In the genomic region with DNA sequence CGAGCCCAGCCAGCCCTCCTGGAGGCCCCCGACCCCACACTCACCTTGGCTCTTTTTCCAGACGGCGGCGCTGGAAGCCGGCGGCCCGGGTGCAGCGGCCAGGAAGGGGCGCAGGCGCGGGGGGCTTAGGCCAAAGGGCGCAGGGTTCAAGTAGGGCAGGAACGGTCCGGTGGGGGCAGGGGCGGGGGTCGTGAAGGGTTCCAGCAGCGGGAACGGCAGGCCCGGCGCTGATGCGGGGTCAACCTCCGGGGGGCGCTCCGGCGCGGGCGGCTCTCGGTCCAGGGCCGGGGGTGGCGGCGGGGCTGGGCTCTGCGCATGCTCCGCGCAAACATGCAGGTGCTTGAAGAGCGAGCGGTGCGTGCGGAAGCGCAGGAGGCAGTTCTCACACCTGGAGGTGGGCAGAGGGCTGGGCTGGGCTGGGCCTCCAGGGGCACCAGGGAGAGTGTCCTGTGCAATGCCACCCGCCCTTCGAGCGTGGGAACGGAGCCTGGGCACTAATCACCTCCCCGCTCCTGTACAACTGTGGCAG, we compare ENCODE assay signal across 17 cellular contexts. TPM values are rescaled to one million over a fixed set of nuclear protein-coding genes. Genes with fewer than 3 reads are reported as not detected.
DNase-seq lines count a peak whose midpoint lies in the region; ATAC-seq and TF ChIP-seq lines count a peak whose summit lies in the region.
"Had no signal": no experiment of that assay in that cellular context is flagged by ENCODE, and none has a peak within 500 bp of the region (broad histone marks: within the 10 kb centered on the region; RNA-seq: fewer than 3 reads in every experiment).

No MANE protein-coding gene starts in this region.

- no peak overlapping the region for H3T11ph ChIP-seq in H9 (ENCODE audit: low read length)

- TF ChIP-seq CTCF in H9 (conservative IDR thresholded peaks at IDR 0.05): peak; percentile 41; the same call in 2 of the 3 replicates
- peak; percentile 29 for TF ChIP-seq CTCF in chondrocyte (IDR thresholded peaks at IDR 0.05)
- TF ChIP-seq CTCF in mesothelial cell of epicardium (IDR thresholded peaks at IDR 0.05; ENCODE audit: unreplicated experiment): peak; percentile 17

- H2AK5ac ChIP-seq in H9 (ENCODE audit: insufficient read length, low read length): no peak overlapping the region

- no CpG with 5 or more reads among the region's 45 CpGs for WGBS in H9 (ENCODE audit: extremely low coverage, insufficient read length, low lambda C conversion rate)

- H2BK120ac ChIP-seq in H9 (ENCODE audit: low read depth, low read length, poor library complexity, severe bottlenecking): no peak overlapping the region

- H3K36me3 ChIP-seq in CD4-positive, CD25-positive, alpha-beta regulatory T cell (ENCODE audit: control insufficient read depth, insufficient read depth, low read length): peaks cover 5% of the 10 kb centered on the region

- H3K18ac ChIP-seq in H9 (ENCODE audit: insufficient read length, low read depth, low read length): no peak overlapping the region

- peak overlapping the region; percentile 5 for H3K27ac ChIP-seq in CD4-positive, CD25-positive, alpha-beta regulatory T cell (ENCODE audit: insufficient read depth, low read length, poor library complexity, severe bottlenecking)
- H3K27ac ChIP-seq in H9 (ENCODE audit: insufficient read length, low read depth, low read length): no peak overlapping the region
- H3K27ac ChIP-seq: left ventricle myocardium inferior had no signal

- ATAC-seq in CD4-positive, CD25-positive, alpha-beta regulatory T cell (ENCODE audit: low read depth in 2 of 2): no peak
- no peak for ATAC-seq in natural killer cell treated with Interleukin-12 subunit alpha and Interleukin-12 subunit beta and Interleukin-15 and Interleukin-18, amount 100 ng/mL, for 72 hours
- no peak for ATAC-seq in HG02759 (IDR thresholded peaks at IDR 0.05; ENCODE audit: unreplicated experiment)

- H2BK20ac ChIP-seq in H9 (ENCODE audit: low read depth, low read length, poor library complexity, severe bottlenecking): no peak overlapping the region

- peaks cover 5 to 41% (median 15%) of the 10 kb centered on the region in 4 donors for H3K4me1 Mint-ChIP-seq in CD4-positive, CD25-positive, alpha-beta regulatory T cell
- H3K4me1 Mint-ChIP-seq in H9: peaks cover 7 to 25% of the 10 kb centered on the region in 2 experiments
- peaks cover 20% of the 10 kb centered on the region for H3K4me1 Mint-ChIP-seq in chondrocyte (ENCODE audit: low read depth)
- H3K4me1 Mint-ChIP-seq in mesothelial cell of epicardium: peaks cover 7% of the 10 kb centered on the region
- peaks cover 20 to 29% of the 10 kb centered on the region in 2 donors for H3K4me1 Mint-ChIP-seq in natural killer cell treated with Interleukin-12 subunit alpha and Interleukin-12 subunit beta and Interleukin-15 and Interleukin-18, amount 100 ng/mL, for 72 hours (ENCODE audit: low read depth in 2 of 2)

- no peak overlapping the region for H3K23ac ChIP-seq in H9 (ENCODE audit: insufficient read length, low read depth, low read length)

- no peaks in the 10 kb centered on the region for H4K20me1 ChIP-seq in H9 (ENCODE audit: control insufficient read depth, insufficient read depth, insufficient read length)

- H3K56ac ChIP-seq in H9 (ENCODE audit: insufficient read length, low read depth, low read length): no peak overlapping the region

- H4K5ac ChIP-seq in H9 (ENCODE audit: insufficient read length, low read depth, low read length): no peak overlapping the region

- H3K9ac ChIP-seq in H9 (ENCODE audit: extremely low read depth, insufficient read length, low read length): no peak overlapping the region

- H3K79me1 ChIP-seq in H9 (ENCODE audit: insufficient read depth, low read depth, low read length, poor library complexity, severe bottlenecking): no peaks in the 10 kb centered on the region

- no peaks in the 10 kb centered on the region for H3K27me3 Mint-ChIP-seq in CD4-positive, CD25-positive, alpha-beta regulatory T cell
- H3K27me3 Mint-ChIP-seq in H9 (ENCODE audit: low read depth) (no peaks in the 10 kb centered on the region; the same call in 1 of the 2 replicates), chondrocyte (ENCODE audit: low read depth) (no peaks in the 10 kb centered on the region), mesothelial cell of epicardium (ENCODE audit: low read depth) (no peaks in the 10 kb centered on the region)
- no peaks in the 10 kb centered on the region for H3K27me3 Mint-ChIP-seq in natural killer cell treated with Interleukin-12 subunit alpha and Interleukin-12 subunit beta and Interleukin-15 and Interleukin-18, amount 100 ng/mL, for 72 hours
- H3K27me3 Mint-ChIP-seq: naive B cell had no signal

- no peak overlapping the region for H3K4me3 ChIP-seq in CD4-positive, CD25-positive, alpha-beta regulatory T cell (ENCODE audit: low read depth, low read length)
- H3K4me3 ChIP-seq: HAP-1, left ventricle myocardium inferior, Peyer's patch had no signal

- no peak overlapping the region for H4K8ac ChIP-seq in H9 (replicated peaks; ENCODE audit: insufficient read length, low read depth, low read length)

- H3K79me2 ChIP-seq in H9 (ENCODE audit: insufficient read depth, low read length): no peaks in the 10 kb centered on the region

- no peaks in the 10 kb centered on the region for H3K9me3 ChIP-seq in CD4-positive, CD25-positive, alpha-beta regulatory T cell (ENCODE audit: control insufficient read depth in 2 of 2, low read length in 2 of 2)
- no peaks in the 10 kb centered on the region for H3K9me3 ChIP-seq in H9 (ENCODE audit: control insufficient read depth, low read depth, low read length)
- H3K9me3 ChIP-seq: Caco-2, HAP-1, left ventricle myocardium inferior, Peyer's patch had no signal

- peaks cover 0 to 2% (median 0%) of the 10 kb centered on the region in 7 donors for H3K9me3 Mint-ChIP-seq in CD4-positive, CD25-positive, alpha-beta regulatory T cell
- H3K9me3 Mint-ChIP-seq in H9: no peaks in the 10 kb centered on the region
- no peaks in the 10 kb centered on the region for H3K9me3 Mint-ChIP-seq in chondrocyte (ENCODE audit: low read depth)
- no peaks in the 10 kb centered on the region for H3K9me3 Mint-ChIP-seq in mesothelial cell of epicardium
- no peaks in the 10 kb centered on the region for H3K9me3 Mint-ChIP-seq in natural killer cell treated with Interleukin-12 subunit alpha and Interleukin-12 subunit beta and Interleukin-15 and Interleukin-18, amount 100 ng/mL, for 72 hours
- H3K9me3 Mint-ChIP-seq: naive B cell had no signal

- H2BK5ac ChIP-seq in H9 (ENCODE audit: insufficient read length, low read length): no peak overlapping the region

- H2BK12ac ChIP-seq in H9 (ENCODE audit: insufficient read length, low read depth, low read length): no peak overlapping the region

- H3K4me1 ChIP-seq in CD4-positive, CD25-positive, alpha-beta regulatory T cell (ENCODE audit: control insufficient read depth, insufficient read depth, low read length, poor library complexity, severe bottlenecking): peaks cover 43% of the 10 kb centered on the region
- no peaks in the 10 kb centered on the region; the same call in 1 of the 2 replicates for H3K4me1 ChIP-seq in H9 (ENCODE audit: insufficient read depth, low read length)

- DNase-seq in CD4-positive, CD25-positive, alpha-beta regulatory T cell: no peak
- DNase-seq in H9 (no peak), chondrocyte (ENCODE audit: low spot score) (no peak), mesothelial cell of epicardium (ENCODE audit: low spot score in 2 of 2, unreplicated experiment in 2 of 2) (no peak), NCI-H146 (lab: John Stamatoyannopoulos, UW) (no peak)
- no peak for DNase-seq in natural killer cell treated with Interleukin-12 subunit alpha and Interleukin-12 subunit beta and Interleukin-15 and Interleukin-18, amount 100 ng/mL, for 72 hours (ENCODE audit: low spot score)
- no peak for DNase-seq in stimulated activated CD4-positive, alpha-beta T cell treated with anti-CD3 and anti-CD28 coated beads, Interleukin-2, amount 100 ng/mL, for 48 hours
- DNase-seq: effector CD8-positive, alpha-beta T cell; left ventricle myocardium inferior; naive B cell; NCI-H526 treated with DMSO at 0.1 percent for 48 hours had no signal

- H3K27ac Mint-ChIP-seq in CD4-positive, CD25-positive, alpha-beta regulatory T cell: no peak overlapping the region
- no peak overlapping the region for H3K27ac Mint-ChIP-seq in H9
- H3K27ac Mint-ChIP-seq in chondrocyte (ENCODE audit: unreplicated experiment): no peak overlapping the region
- H3K27ac Mint-ChIP-seq in mesothelial cell of epicardium: no peak overlapping the region
- no peak overlapping the region for H3K27ac Mint-ChIP-seq in natural killer cell treated with Interleukin-12 subunit alpha and Interleukin-12 subunit beta and Interleukin-15 and Interleukin-18, amount 100 ng/mL, for 72 hours
- H3K27ac Mint-ChIP-seq: progenitor cell of endocrine pancreas had no signal

- H3K4me2 ChIP-seq in H9 (ENCODE audit: insufficient read depth, insufficient read length, low read length): no peak overlapping the region

- no peak overlapping the region for H2AFZ ChIP-seq in H9 (ENCODE audit: low read length)

- H3K14ac ChIP-seq in H9 (ENCODE audit: insufficient read depth, low read length): no peak overlapping the region; the same call in 1 of the 2 replicates

- no peak overlapping the region for H2BK15ac ChIP-seq in H9 (ENCODE audit: low read depth, low read length)

- H3K23me2 ChIP-seq in H9 (ENCODE audit: insufficient read length, low read depth, low read length, poor library complexity, severe bottlenecking): peaks cover 9% of the 10 kb centered on the region

- H3K36me3 Mint-ChIP-seq in CD4-positive, CD25-positive, alpha-beta regulatory T cell: peaks cover 4% of the 10 kb centered on the region
- peaks cover 2 to 10% (median 7%) of the 10 kb centered on the region in 3 experiments; a peak in 3 of 7 replicates for H3K36me3 Mint-ChIP-seq in H9 (ENCODE audit: insufficient read depth in 1 of 3, low read depth in 3 of 3)
- no peaks in the 10 kb centered on the region for H3K36me3 Mint-ChIP-seq in chondrocyte (ENCODE audit: low read depth)
- peaks cover 5% of the 10 kb centered on the region for H3K36me3 Mint-ChIP-seq in mesothelial cell of epicardium
- H3K36me3 Mint-ChIP-seq in natural killer cell treated with Interleukin-12 subunit alpha and Interleukin-12 subunit beta and Interleukin-15 and Interleukin-18, amount 100 ng/mL, for 72 hours: no peaks in the 10 kb centered on the region
- H3K36me3 Mint-ChIP-seq: naive B cell had no signal

- no peaks in the 10 kb centered on the region for H3K27me3 ChIP-seq in CD4-positive, CD25-positive, alpha-beta regulatory T cell (ENCODE audit: control insufficient read depth, insufficient read depth, low read length)
- H3K27me3 ChIP-seq in H9 (ENCODE audit: insufficient read depth, low read length): no peaks in the 10 kb centered on the region
- H3K27me3 ChIP-seq: Peyer's patch had no signal

- H3K4me3 Mint-ChIP-seq in CD4-positive, CD25-positive, alpha-beta regulatory T cell: no peak overlapping the region
- H3K4me3 Mint-ChIP-seq in H9: peak overlapping the region in 1 of 2 experiments; percentile 74; a peak in 1 of 5 replicates
- no peak overlapping the region for H3K4me3 Mint-ChIP-seq in chondrocyte (ENCODE audit: unreplicated experiment)
- H3K4me3 Mint-ChIP-seq in mesothelial cell of epicardium: no peak overlapping the region
- H3K4me3 Mint-ChIP-seq in natural killer cell treated with Interleukin-12 subunit alpha and Interleukin-12 subunit beta and Interleukin-15 and Interleukin-18, amount 100 ng/mL, for 72 hours: no peak overlapping the region

- no peak overlapping the region for H4K91ac ChIP-seq in H9 (ENCODE audit: insufficient read length, low read depth, low read length)

- no peak overlapping the region for H3K4ac ChIP-seq in H9 (ENCODE audit: low read depth, low read length)

RNA-seq across cellular contexts. Expression of gene ZNF414, which starts 2.3 kb away (rescaled TPM):
- 35.1 TPM for total RNA-seq in CD4-positive, CD25-positive, alpha-beta regulatory T cell
- 10 to 100 TPM in 3 of 4 donors, 1 to 10 TPM in 1; 9.7 to 15.0 (median 12.6) TPM for polyA plus RNA-seq in CD4-positive, CD25-positive, alpha-beta regulatory T cell
- total RNA-seq in H9 (2021) (29.3 and 38.1 TPM in 2 replicates), chondrocyte (22.0 to 26.8 TPM (median 25.3 TPM) in 3 replicates), mesothelial cell of epicardium (33.5 to 37.1 TPM (median 35.5 TPM) in 3 replicates)
- total RNA-seq in natural killer cell treated with Interleukin-12 subunit alpha and Interleukin-12 subunit beta and Interleukin-15 and Interleukin-18, amount 100 ng/mL, for 72 hours: 10 to 100 TPM; 15.5 to 16.8 TPM
- total RNA-seq: G401 had no signal

RNA-seq across cellular contexts. Expression of gene PRAM1, which starts 9.2 kb away (rescaled TPM):
- total RNA-seq in CD4-positive, CD25-positive, alpha-beta regulatory T cell: 3.7 TPM
- polyA plus RNA-seq in CD4-positive, CD25-positive, alpha-beta regulatory T cell: under 1 TPM in 2 of 4 donors, not detected in 2; 0.06 to 0.21 TPM
- total RNA-seq in H9 (2021): 0.44 TPM in 2 replicates
- total RNA-seq in chondrocyte: 0.20 to 0.46 TPM in 2 of 3 replicates, not detected in the other
- total RNA-seq in mesothelial cell of epicardium: 0.70 to 1.2 TPM (median 0.94 TPM) in 3 replicates
- total RNA-seq in natural killer cell treated with Interleukin-12 subunit alpha and Interleukin-12 subunit beta and Interleukin-15 and Interleukin-18, amount 100 ng/mL, for 72 hours: 1 to 10 TPM; 1.5 to 2.0 TPM
- total RNA-seq: Caco-2, G401 had no signal
